In genomic region chr9:78605029-78605930, GRCh38 we compare ENCODE assay signal across 17 cellular contexts.
DNase-seq lines count a peak whose midpoint lies in the region; ATAC-seq and TF ChIP-seq lines count a peak whose summit lies in the region.
"Had no signal": no experiment of that assay in that cellular context is flagged by ENCODE, and none has a peak within 500 bp of the region (broad histone marks: within the 10 kb centered on the region; RNA-seq: fewer than 3 reads in every experiment).

No MANE protein-coding gene starts in this region.

- no peak overlapping the region for H3K4me3 ChIP-seq in mammary epithelial cell (replicated peaks in 1 of 3; ENCODE audit: insufficient read depth in 1 of 3, low read depth in 2 of 3, low read length in 3 of 3)
- no peak overlapping the region for H3K4me3 ChIP-seq in breast epithelium
- H3K4me3 ChIP-seq in cardiac fibroblast (replicated peaks in 1 of 2; ENCODE audit: low read depth in 2 of 2, low read length in 2 of 2) = no peak overlapping the region
- H3K4me3 ChIP-seq: gastroesophageal sphincter, testis had no signal

- H3K27me3 ChIP-seq in mammary epithelial cell (ENCODE audit: insufficient read depth, low read length) (no peaks in the 10 kb centered on the region), breast epithelium (no peaks in the 10 kb centered on the region)
- H3K27me3 ChIP-seq: gastroesophageal sphincter, testis had no signal

- H3K79me2 ChIP-seq in mammary epithelial cell (ENCODE audit: insufficient read depth, low read length) = no peaks in the 10 kb centered on the region

- H3K9me3 ChIP-seq in mammary epithelial cell (replicated peaks; ENCODE audit: insufficient read depth, low read length) = no peaks in the 10 kb centered on the region
- no peaks in the 10 kb centered on the region for H3K9me3 ChIP-seq in breast epithelium
- H3K9me3 ChIP-seq: gastroesophageal sphincter, testis had no signal

- peaks cover 6% of the 10 kb centered on the region for H3K4me1 ChIP-seq in mammary epithelial cell (ENCODE audit: insufficient read depth, low read length)
- H3K4me1 ChIP-seq in breast epithelium = no peaks in the 10 kb centered on the region

- peaks cover 19 to 30% of the 10 kb centered on the region in 2 donors for H3K4me1 Mint-ChIP-seq in stimulated activated naive B cell treated with anti-CD40 and anti-IgM and Interleukin-4, amounts not matched to agents 10 μg/mL and 1 μg/mL and 100 μg/mL, for 72 hours
- H3K4me1 Mint-ChIP-seq in immature natural killer cell = no peaks in the 10 kb centered on the region
- H3K4me1 Mint-ChIP-seq: activated naive CD8-positive, alpha-beta T cell treated with anti-CD3 and anti-CD28 coated beads, Interleukin-2, amount 10 ng/mL, durations not matched to agents 7 days and 5 days had no signal

- H4K20me1 ChIP-seq in mammary epithelial cell (ENCODE audit: insufficient read depth, low read length) = no peaks in the 10 kb centered on the region

- no peak for ATAC-seq in stimulated activated naive B cell treated with anti-CD40 and anti-IgM and Interleukin-4, amounts not matched to agents 10 μg/mL and 1 μg/mL and 100 μg/mL, for 72 hours (replicated peaks)
- ATAC-seq: gastroesophageal sphincter had no signal

- dilution Hi-C loops in mammary epithelial cell (cut with HindIII; ENCODE audit: low sequenced_read_pairs) = no loop called here

- no peaks in the 10 kb centered on the region for H3K27me3 Mint-ChIP-seq in stimulated activated naive B cell treated with anti-CD40 and anti-IgM and Interleukin-4, amounts not matched to agents 10 μg/mL and 1 μg/mL and 100 μg/mL, for 72 hours
- peaks cover 0 to 4% (median 2%) of the 10 kb centered on the region in 3 donors for H3K27me3 Mint-ChIP-seq in immature natural killer cell (ENCODE audit: low read depth in 3 of 3)

- DNase-seq in mammary epithelial cell (no peak), breast epithelium (ENCODE audit: low spot score in 2 of 2) (no peak), cardiac fibroblast (ENCODE audit: low read depth in 2 of 2) (peak; percentile 9 to 47), lung microvascular endothelial cell (ENCODE audit: low read depth in 2 of 2) (peak; percentile 16 to 41), NOMO-1 treated with dmso at 0.1 percent for 144 hours (lab: John Stamatoyannopoulos, UW; ENCODE audit: unreplicated experiment) (no peak), NCI-H1417 treated with DMSO at 0.1 percent for 48 hours (lab: John Stamatoyannopoulos, UW) (no peak), immature natural killer cell (no peak)
- DNase-seq in stimulated activated naive B cell treated with anti-CD40 and anti-IgM and Interleukin-4, amounts not matched to agents 10 μg/mL and 1 μg/mL and 100 μg/mL, for 72 hours = no peak
- DNase-seq: activated CD4-positive, CD25-positive, alpha-beta regulatory T cell; activated naive CD8-positive, alpha-beta T cell treated with anti-CD3 and anti-CD28 coated beads, Interleukin-2, amount 10 ng/mL, durations not matched to agents 7 days and 5 days; COR-L47; cortex of kidney; HCEC 1CT; NCI-H2029; testis had no signal

- no peak overlapping the region for H3K4me3 Mint-ChIP-seq in stimulated activated naive B cell treated with anti-CD40 and anti-IgM and Interleukin-4, amounts not matched to agents 10 μg/mL and 1 μg/mL and 100 μg/mL, for 72 hours
- no peak overlapping the region for H3K4me3 Mint-ChIP-seq in immature natural killer cell
- H3K4me3 Mint-ChIP-seq: activated naive CD8-positive, alpha-beta T cell treated with anti-CD3 and anti-CD28 coated beads, Interleukin-2, amount 10 ng/mL, durations not matched to agents 7 days and 5 days; neural crest cell had no signal

- no peaks in the 10 kb centered on the region for H3K36me3 ChIP-seq in mammary epithelial cell (ENCODE audit: insufficient read depth, low read length)
- no peaks in the 10 kb centered on the region for H3K36me3 ChIP-seq in breast epithelium
- H3K36me3 ChIP-seq: gastroesophageal sphincter had no signal

- peak overlapping the region; percentile 83 for H3K27ac Mint-ChIP-seq in stimulated activated naive B cell treated with anti-CD40 and anti-IgM and Interleukin-4, amounts not matched to agents 10 μg/mL and 1 μg/mL and 100 μg/mL, for 72 hours
- no peak overlapping the region for H3K27ac Mint-ChIP-seq in immature natural killer cell
- H3K27ac Mint-ChIP-seq: activated naive CD8-positive, alpha-beta T cell treated with anti-CD3 and anti-CD28 coated beads, Interleukin-2, amount 10 ng/mL, durations not matched to agents 7 days and 5 days had no signal

- no TSS peak for BruUV-seq in mammary epithelial cell (replicated peaks; lab: Mats Ljungman, UMichigan)

- in situ Hi-C loops in mammary epithelial cell (cut with MboI; ENCODE audit: low sequenced_read_pairs in 2 of 2) = no loop called here

- TF ChIP-seq CTCF in mammary epithelial cell (conservative IDR thresholded peaks at IDR 0.05 in 1 of 2, IDR thresholded peaks at IDR 0.05 in 1 of 2; ENCODE audit: extremely low read depth in 1 of 2, insufficient read depth in 1 of 2, low read depth in 1 of 2, low read length in 2 of 2) (no peak), breast epithelium (IDR thresholded peaks at IDR 0.05) (no peak), cardiac fibroblast (IDR thresholded peaks at IDR 0.05; ENCODE audit: low read depth, low read length) (no peak)

- intact Hi-C loops in mammary epithelial cell (cut with micrococcal nuclease) (loop anchor here (10.0 kb wide), 1 partner anchor 420 kb away; no protein-coding TSS in a partner anchor), breast epithelium (cut with DNase I; ENCODE audit: low total_unique reads) (no loop called here)

- TF ChIP-seq POLR2A in breast epithelium (IDR thresholded peaks at IDR 0.05) = no peak

- peaks cover 5 to 7% of the 10 kb centered on the region in 2 donors for H3K9me3 Mint-ChIP-seq in stimulated activated naive B cell treated with anti-CD40 and anti-IgM and Interleukin-4, amounts not matched to agents 10 μg/mL and 1 μg/mL and 100 μg/mL, for 72 hours
- no peaks in the 10 kb centered on the region for H3K9me3 Mint-ChIP-seq in immature natural killer cell
- H3K9me3 Mint-ChIP-seq: activated naive CD8-positive, alpha-beta T cell treated with anti-CD3 and anti-CD28 coated beads, Interleukin-2, amount 10 ng/mL, durations not matched to agents 7 days and 5 days; neural crest cell had no signal

- peaks cover 2 to 11% of the 10 kb centered on the region in 2 donors for H3K36me3 Mint-ChIP-seq in stimulated activated naive B cell treated with anti-CD40 and anti-IgM and Interleukin-4, amounts not matched to agents 10 μg/mL and 1 μg/mL and 100 μg/mL, for 72 hours
- no peaks in the 10 kb centered on the region for H3K36me3 Mint-ChIP-seq in immature natural killer cell
- H3K36me3 Mint-ChIP-seq: activated naive CD8-positive, alpha-beta T cell treated with anti-CD3 and anti-CD28 coated beads, Interleukin-2, amount 10 ng/mL, durations not matched to agents 7 days and 5 days had no signal

- H2AFZ ChIP-seq in mammary epithelial cell (ENCODE audit: low read depth, low read length) = peak overlapping the region; percentile 22

- no peak overlapping the region for H3K9ac ChIP-seq in mammary epithelial cell (ENCODE audit: insufficient read depth, low read length)

- H3K27ac ChIP-seq in mammary epithelial cell (ENCODE audit: insufficient read depth, low read depth, low read length) (no peak overlapping the region), breast epithelium (no peak overlapping the region)
- H3K27ac ChIP-seq: gastroesophageal sphincter, testis had no signal

- CTCF ChIA-PET in mammary epithelial cell (lab: Charles Lee; ENCODE audit: low non-redundant PET) = no interaction called here

- WGBS in mammary epithelial cell (ENCODE audit: low coverage, missing lambda C conversion rate) = 43% methylated on average over 17 of the region's 17 CpGs

- no peak overlapping the region for H3K4me2 ChIP-seq in mammary epithelial cell (ENCODE audit: insufficient read depth, low read depth, low read length)

Comparison
In these comparisons a context has a peak if more than half of its experiments do, and no peak if none do; other contexts are left out.
1. DNase-seq: peak in cardiac fibroblast (2 of 2) and lung microvascular endothelial cell (2 of 2); none in mammary epithelial cell (single experiment), breast epithelium (0 of 2), stimulated activated naive B cell treated with anti-CD40 and anti-IgM and Interleukin-4, amounts not matched to agents 10 μg/mL and 1 μg/mL and 100 μg/mL, for 72 hours (single experiment), NOMO-1 treated with dmso at 0.1 percent for 144 hours (single experiment), NCI-H1417 treated with DMSO at 0.1 percent for 48 hours (single experiment) and immature natural killer cell (0 of 3).